In genomic region chr1:25194054-25194453, GRCh38 we compare ENCODE assay signal across 16 cellular contexts. TPM values are rescaled to one million over a fixed set of nuclear protein-coding genes. Genes with fewer than 3 reads are reported as not detected.
DNase-seq lines count a peak whose midpoint lies in the region; ATAC-seq and TF ChIP-seq lines count a peak whose summit lies in the region.
"Had no signal": no experiment of that assay in that cellular context is flagged by ENCODE, and none has a peak within 500 bp of the region (broad histone marks: within the 10 kb centered on the region; RNA-seq: fewer than 3 reads in every experiment).

No MANE protein-coding gene starts in this region.

- H3K4me1 ChIP-seq in foreskin keratinocyte (peaks cover 9% of the 10 kb centered on the region), neuron (ENCODE audit: insufficient read depth, low read length) (peaks cover 8% of the 10 kb centered on the region), lower lobe of right lung (peaks cover 11% of the 10 kb centered on the region)
- H3K4me1 ChIP-seq: HAP-1 had no signal

- ATAC-seq in natural killer cell = peak in 1 of 3 donors; percentile 39
- no peak for ATAC-seq in natural killer cell treated with Interleukin-12 subunit alpha and Interleukin-12 subunit beta and Interleukin-15 and Interleukin-18, amount 100 ng/mL, for 72 hours
- ATAC-seq in foreskin keratinocyte = no peak
- ATAC-seq in HG02973 (IDR thresholded peaks at IDR 0.05; ENCODE audit: unreplicated experiment) = no peak
- ATAC-seq in lower lobe of right lung = no peak

- no peaks in the 10 kb centered on the region for H3K9me3 Mint-ChIP-seq in natural killer cell
- H3K9me3 Mint-ChIP-seq in natural killer cell treated with Interleukin-12 subunit alpha and Interleukin-12 subunit beta and Interleukin-15 and Interleukin-18, amount 100 ng/mL, for 72 hours = no peaks in the 10 kb centered on the region

- H3K9me3 ChIP-seq in neuron (ENCODE audit: low read length) (no peaks in the 10 kb centered on the region), lower lobe of right lung (no peaks in the 10 kb centered on the region)
- H3K9me3 ChIP-seq: BLaER1 treated with 17β-estradiol and CSF1 and Interleukin-3, amounts not matched to agents 10 nM and 100 nM; HAP-1 had no signal

- TF ChIP-seq CTCF in natural killer cell (IDR thresholded peaks at IDR 0.05) (no peak), foreskin keratinocyte (conservative IDR thresholded peaks at IDR 0.05) (no peak), lower lobe of right lung (IDR thresholded peaks at IDR 0.05) (no peak)

- peak overlapping the region; percentile 29 for H2AFZ ChIP-seq in neuron (ENCODE audit: low read depth, low read length)

- H3K27ac ChIP-seq in foreskin keratinocyte (peak overlapping the region; percentile 32), lower lobe of right lung (no peak overlapping the region)
- H3K27ac ChIP-seq: BLaER1 treated with 17β-estradiol and CSF1 and Interleukin-3, amounts not matched to agents 10 nM and 100 nM had no signal

- peaks cover 0 to 4% of the 10 kb centered on the region in 2 donors for H3K27me3 Mint-ChIP-seq in natural killer cell (ENCODE audit: low read depth in 2 of 2)
- peaks cover 3 to 8% of the 10 kb centered on the region in 2 donors for H3K27me3 Mint-ChIP-seq in natural killer cell treated with Interleukin-12 subunit alpha and Interleukin-12 subunit beta and Interleukin-15 and Interleukin-18, amount 100 ng/mL, for 72 hours

- H3K36me3 ChIP-seq in neuron (ENCODE audit: insufficient read depth, low read length) (no peaks in the 10 kb centered on the region), lower lobe of right lung (no peaks in the 10 kb centered on the region)
- H3K36me3 ChIP-seq: BLaER1 treated with 17β-estradiol and CSF1 and Interleukin-3, amounts not matched to agents 10 nM and 100 nM; HAP-1 had no signal

- DNase-seq in natural killer cell (no peak), foreskin keratinocyte (no peak), NCI-H128 (lab: John Stamatoyannopoulos, UW; ENCODE audit: unreplicated experiment) (no peak), NCI-H510A treated with DMSO at 0.1 percent for 48 hours (lab: John Stamatoyannopoulos, UW) (no peak), lower lobe of right lung (no peak)
- no peak for DNase-seq in natural killer cell treated with Interleukin-12 subunit alpha and Interleukin-12 subunit beta and Interleukin-15 and Interleukin-18, amount 100 ng/mL, for 72 hours (ENCODE audit: low spot score)
- DNase-seq: CD8-positive, alpha-beta memory T cell; KBM-7; NCI-H1436 treated with DMSO at 0.1 percent for 48 hours; NCI-H2081; NCI-H510A; NCI-H82 had no signal

- H3K4me1 Mint-ChIP-seq in natural killer cell = peaks cover 15 to 23% of the 10 kb centered on the region in 2 donors
- H3K4me1 Mint-ChIP-seq in natural killer cell treated with Interleukin-12 subunit alpha and Interleukin-12 subunit beta and Interleukin-15 and Interleukin-18, amount 100 ng/mL, for 72 hours (ENCODE audit: low read depth in 2 of 2) = peaks cover 6 to 20% of the 10 kb centered on the region in 2 donors

- intact Hi-C loops in natural killer cell (cut with micrococcal nuclease) (no loop called here), lower lobe of right lung (cut with DNase I) (no loop called here)

- H3K4me3 Mint-ChIP-seq in natural killer cell = no peak overlapping the region
- no peak overlapping the region for H3K4me3 Mint-ChIP-seq in natural killer cell treated with Interleukin-12 subunit alpha and Interleukin-12 subunit beta and Interleukin-15 and Interleukin-18, amount 100 ng/mL, for 72 hours
- H3K4me3 Mint-ChIP-seq: CD8-positive, alpha-beta memory T cell had no signal

- H3K27me3 ChIP-seq in foreskin keratinocyte (no peaks in the 10 kb centered on the region), neuron (ENCODE audit: insufficient read depth, low read length) (peaks cover 5% of the 10 kb centered on the region), lower lobe of right lung (ENCODE audit: low read depth) (peaks cover 3% of the 10 kb centered on the region)

- H3K27ac Mint-ChIP-seq in natural killer cell = peak overlapping the region; percentile 2 to 55
- H3K27ac Mint-ChIP-seq in natural killer cell treated with Interleukin-12 subunit alpha and Interleukin-12 subunit beta and Interleukin-15 and Interleukin-18, amount 100 ng/mL, for 72 hours = peak overlapping the region in 1 of 2 donors; percentile 2

- H3K4me3 ChIP-seq in neuron (ENCODE audit: low read length) (no peak overlapping the region), lower lobe of right lung (no peak overlapping the region)
- H3K4me3 ChIP-seq: BLaER1 treated with 17β-estradiol and CSF1 and Interleukin-3, amounts not matched to agents 10 nM and 100 nM; HAP-1 had no signal

- no peaks in the 10 kb centered on the region for H3K36me3 Mint-ChIP-seq in natural killer cell
- no peaks in the 10 kb centered on the region for H3K36me3 Mint-ChIP-seq in natural killer cell treated with Interleukin-12 subunit alpha and Interleukin-12 subunit beta and Interleukin-15 and Interleukin-18, amount 100 ng/mL, for 72 hours
- H3K36me3 Mint-ChIP-seq: CD8-positive, alpha-beta memory T cell had no signal

RNA-seq across cellular contexts. Expression of gene SYF2, which starts 38.2 kb away (rescaled TPM):
- total RNA-seq in natural killer cell = 10 to 100 TPM; 67.9 to 92.2 (median 75.3) TPM
- total RNA-seq in natural killer cell treated with Interleukin-12 subunit alpha and Interleukin-12 subunit beta and Interleukin-15 and Interleukin-18, amount 100 ng/mL, for 72 hours = 10 to 100 TPM; 27.0 to 32.7 TPM
- total RNA-seq in foreskin keratinocyte = 30.8 and 32.4 TPM in 2 replicates
- 32.6 and 33.7 TPM in 2 replicates for polyA plus RNA-seq in foreskin keratinocyte
- total RNA-seq in lower lobe of right lung = 44.6 TPM

RNA-seq across cellular contexts. Expression of gene RSRP1, which starts 53.2 kb away (rescaled TPM):
- 100 to 1,000 TPM; 473 to 602 (median 589) TPM for total RNA-seq in natural killer cell
- 100 to 1,000 TPM; 117 to 171 TPM for total RNA-seq in natural killer cell treated with Interleukin-12 subunit alpha and Interleukin-12 subunit beta and Interleukin-15 and Interleukin-18, amount 100 ng/mL, for 72 hours
- total RNA-seq in foreskin keratinocyte = 31.4 and 32.8 TPM in 2 replicates
- polyA plus RNA-seq in foreskin keratinocyte = 23.8 TPM in 2 replicates
- total RNA-seq in lower lobe of right lung = 145 TPM
